In genomic region chr12:56189336-56189917, GRCh38 we compare ENCODE assay signal across 8 cellular contexts. TPM values are rescaled to one million over a fixed set of nuclear protein-coding genes. Genes with fewer than 3 reads are reported as not detected.
A peak's percentile ranks its signal among the peaks of the same experiment; 100 is the strongest.
DNase-seq lines count a peak whose midpoint lies in the region; ATAC-seq and TF ChIP-seq lines count a peak whose summit lies in the region.

Gene SMARCC2, minus strand, starts transcription at chr12:56189483. Its CDS starts 22 bp downstream, at chr12:56189461.

- H3K4me1 ChIP-seq in adrenal gland (replicated peaks in 1 of 2): peaks cover 16 to 25% of the 10 kb centered on the region in 2 donors
- H3K4me1 ChIP-seq in upper lobe of left lung: peaks cover 19 to 31% (median 24%) of the 10 kb centered on the region in 4 donors

- ATAC-seq in HG02588 (IDR thresholded peaks at IDR 0.05; ENCODE audit: unreplicated experiment): peak; percentile 74
- ATAC-seq in left cardiac atrium: peak; percentile 80 to 85
- peak; percentile 94 for ATAC-seq in upper lobe of left lung (ENCODE audit: low FRiP score in 2 of 2)

- peak in 1 of 2 donors; percentile 60 for TF ChIP-seq POLR2A in adrenal gland (IDR thresholded peaks at IDR 0.05)
- peak in 2 of 4 donors; percentile 21 to 66 for TF ChIP-seq POLR2A in upper lobe of left lung (IDR thresholded peaks at IDR 0.05)

- WGBS in adrenal gland, 4 donors: 0 to 1% (median 0%) methylated on average over 8 to 70 of the region's 71 CpGs
- 0 to 1% methylated on average over 13 to 28 of the region's 71 CpGs for WGBS in upper lobe of left lung, 2 donors

- H3K36me3 ChIP-seq in adrenal gland (replicated peaks in 1 of 2) (peaks cover 0 to 18% of the 10 kb centered on the region in 2 donors), upper lobe of left lung (peaks cover 5 to 22% (median 18%) of the 10 kb centered on the region in 4 donors)

- H3K27ac ChIP-seq in adrenal gland: peak within 1 kb of the TSS; percentile 66 to 92 (median 76)
- peak within 1 kb of the TSS; percentile 90 to 97 (median 92) for H3K27ac ChIP-seq in upper lobe of left lung

- TF ChIP-seq EP300 in upper lobe of left lung (IDR thresholded peaks at IDR 0.05): no peak

- intact Hi-C loops in adrenal gland (cut with DNase I) (loop anchor here (2.0 kb wide), 2 partner anchors 65 to 69 kb away; no protein-coding TSS in a partner anchor), left cardiac atrium (cut with DNase I) (loop anchor here (2.0 to 5.0 kb wide), 4 partner anchors 31 to 71 kb away; partner anchors contain the start of genes ESYT1 (in 1 of the 2), MYL6 (in 1 of the 2), NABP2 (in 1 of the 2) and RNF41 (in 1 of the 2)), posterior vena cava (cut with DNase I) (no loop called here)

- DNase-seq in GM10248 (ENCODE audit: extremely low spot score) (peak; percentile 95), NCI-H128 (lab: John Stamatoyannopoulos, UW; ENCODE audit: unreplicated experiment) (peak; percentile 67), T-helper 1 cell (peak; percentile 78 to 88 (median 84)), adrenal gland (peak; percentile 86 to 93 (median 90)), left cardiac atrium (peak; percentile 90), posterior vena cava (ENCODE audit: low spot score) (peak; percentile 97), upper lobe of left lung (peak; percentile 93 to 97)

- POLR2A ChIA-PET in GM10248 (lab: Yijun Ruan, JAX): interaction anchor here (0.5 to 3.0 kb wide), 12 partner anchors 22 to 287 kb away, joined by 3 to 16 read pairs (median 6); partner anchors contain the start of genes ESYT1, RNF41 and ZC3H10

- H3K9me3 ChIP-seq in adrenal gland (replicated peaks in 1 of 3) (no peaks in the 10 kb centered on the region), upper lobe of left lung (no peaks in the 10 kb centered on the region)

- CTCF ChIA-PET in GM10248 (lab: Yijun Ruan, JAX): interaction anchor here (0.6 to 9.6 kb wide), 77 partner anchors 10 to 450 kb away, joined by 3 to 243 read pairs (median 4); partner anchors contain the start of genes ANKRD52, ESYT1, IL23A and MYL6

- H3K4me3 ChIP-seq in adrenal gland: peak within 1 kb of the TSS in 3 of 4 donors; percentile 61 to 88 (median 86)
- H3K4me3 ChIP-seq in upper lobe of left lung: peak within 1 kb of the TSS; percentile 86 to 98 (median 94)

- H3K27me3 ChIP-seq in adrenal gland (no peaks in the 10 kb centered on the region), upper lobe of left lung (no peaks in the 10 kb centered on the region)

- TF ChIP-seq CTCF in GM10248 (IDR thresholded peaks at IDR 0.05; ENCODE audit: control extremely low read depth, extremely low read depth, low read depth, missing control alignments) (peak; percentile 88), adrenal gland (IDR thresholded peaks at IDR 0.05) (peak; percentile 43 to 91 (median 68)), upper lobe of left lung (IDR thresholded peaks at IDR 0.05) (peak; percentile 88 to 96 (median 95))

RNA-seq across cellular contexts. Expression of gene SMARCC2, which starts in this region (rescaled TPM):
- total RNA-seq in adrenal gland (100 to 1,000 TPM in 1 of 8 donors, 10 to 100 TPM in 7; 48.5 to 102 (median 72.3) TPM), left cardiac atrium (10 to 100 TPM; 65.2 to 68.5 TPM), posterior vena cava (10 to 100 TPM; 81.0 to 93.9 TPM), upper lobe of left lung (100 to 1,000 TPM in 2 of 6 donors, 10 to 100 TPM in 4; 71.4 to 258 (median 93.9) TPM)
- polyA plus RNA-seq in adrenal gland: 10 to 100 TPM; 22.8 to 75.1 (median 46.6) TPM

Comparison
In these comparisons a context has a peak if more than half of its experiments do, and no peak if none do; other contexts are left out.
1. Peak in every context shown above with its lines: DNase-seq, ATAC-seq, H3K4me3 ChIP-seq and H3K27ac ChIP-seq.
2. intact Hi-C loops: an anchor here in adrenal gland (2.0 kb wide) and left cardiac atrium (2.0 to 5.0 kb wide); none called in posterior vena cava.